In the genomic region with DNA sequence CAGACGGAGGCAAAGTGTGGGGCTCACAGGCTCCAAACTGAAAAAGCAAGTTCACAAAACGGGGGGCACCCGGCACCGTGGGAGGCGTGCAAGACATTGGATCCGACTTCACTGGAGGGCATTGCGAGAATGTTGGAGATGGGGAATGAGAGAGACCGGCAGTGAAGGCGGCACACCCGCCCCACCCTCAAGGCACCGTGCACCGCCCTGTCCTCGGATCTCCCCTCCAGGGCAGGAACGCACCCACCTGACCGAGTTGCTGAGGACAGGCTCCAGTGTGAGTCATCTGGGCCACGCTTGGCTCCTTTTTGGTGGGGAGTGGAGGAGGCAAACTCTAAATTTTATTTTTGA, we compare ENCODE assay signal across 17 cellular contexts.
"Had no signal": no experiment of that assay in that cellular context is flagged by ENCODE, and none has a peak within 500 bp of the region (broad histone marks: within the 10 kb centered on the region; RNA-seq: fewer than 3 reads in every experiment).

No MANE protein-coding gene starts in this region.

- H3K36me3 Mint-ChIP-seq: immature natural killer cell; neural progenitor cell; stimulated activated memory B cell treated with anti-CD40 and anti-IgM and Interleukin-4, amounts not matched to agents 10 μg/mL and 1 μg/mL and 100 μg/mL, for 72 hours; WTC11 had no signal

- H3K4me2 ChIP-seq: neural progenitor cell had no signal

- H3K4me3 ChIP-seq: lung, neural progenitor cell, vagina had no signal

- H3K36me3 ChIP-seq: neural progenitor cell, vagina had no signal

- ATAC-seq: activated CD8-positive, alpha-beta T cell treated with anti-CD3 and anti-CD28 coated beads for 36 hours; effector memory CD8-positive, alpha-beta T cell; stimulated activated memory B cell treated with anti-CD40 and anti-IgM and Interleukin-4, amounts not matched to agents 10 μg/mL and 1 μg/mL and 100 μg/mL, for 72 hours; T-helper 17 cell; WTC11 had no signal

- H3K27ac Mint-ChIP-seq: activated CD8-positive, alpha-beta T cell treated with anti-CD3 and anti-CD28 coated beads for 36 hours; dendritic cell treated with granulocyte-macrophage colony-stimulating factor and Interleukin-4, amounts not matched to agents 40 ng/mL and 50 ng/mL, for 4 days; effector memory CD8-positive, alpha-beta T cell; immature natural killer cell; neural progenitor cell; stimulated activated memory B cell treated with anti-CD40 and anti-IgM and Interleukin-4, amounts not matched to agents 10 μg/mL and 1 μg/mL and 100 μg/mL, for 72 hours; T-helper 17 cell; WTC11 had no signal

- H3K27ac ChIP-seq: epithelial cell of prostate, neural progenitor cell, parathyroid adenoma, vagina had no signal

- H3K9me3 Mint-ChIP-seq: activated CD8-positive, alpha-beta T cell treated with anti-CD3 and anti-CD28 coated beads for 36 hours; dendritic cell treated with granulocyte-macrophage colony-stimulating factor and Interleukin-4, amounts not matched to agents 40 ng/mL and 50 ng/mL, for 4 days; effector memory CD8-positive, alpha-beta T cell; immature natural killer cell; neural progenitor cell had no signal

- H3K4me3 Mint-ChIP-seq: activated CD8-positive, alpha-beta T cell treated with anti-CD3 and anti-CD28 coated beads for 36 hours; dendritic cell treated with granulocyte-macrophage colony-stimulating factor and Interleukin-4, amounts not matched to agents 40 ng/mL and 50 ng/mL, for 4 days; effector memory CD8-positive, alpha-beta T cell; immature natural killer cell; neural progenitor cell; stimulated activated memory B cell treated with anti-CD40 and anti-IgM and Interleukin-4, amounts not matched to agents 10 μg/mL and 1 μg/mL and 100 μg/mL, for 72 hours; T-helper 17 cell; WTC11 had no signal

- H3K9ac ChIP-seq: neural progenitor cell, parathyroid adenoma had no signal

- DNase-seq: activated CD4-positive, alpha-beta T cell treated with anti-CD3 and anti-CD28 coated beads for 48 hours; activated CD8-positive, alpha-beta memory T cell treated with anti-CD3 and anti-CD28 coated beads, Interleukin-2, amount 50 U/mL, for 4 hours; activated CD8-positive, alpha-beta T cell treated with anti-CD3 and anti-CD28 coated beads for 36 hours; activated naive CD4-positive, alpha-beta T cell treated with Interleukin-2 at 50 U/mL for 16 hours; anterior cingulate cortex; cerebellar nuclear complex; effector memory CD8-positive, alpha-beta T cell; immature natural killer cell; T-helper 17 cell had no signal

- H3K27me3 ChIP-seq: vagina had no signal

- H3K4me1 ChIP-seq: neural progenitor cell, parathyroid adenoma, vagina had no signal

- H3K4me1 Mint-ChIP-seq: immature natural killer cell; stimulated activated memory B cell treated with anti-CD40 and anti-IgM and Interleukin-4, amounts not matched to agents 10 μg/mL and 1 μg/mL and 100 μg/mL, for 72 hours had no signal

- H3K9me3 ChIP-seq: vagina had no signal
